In the genomic region with DNA sequence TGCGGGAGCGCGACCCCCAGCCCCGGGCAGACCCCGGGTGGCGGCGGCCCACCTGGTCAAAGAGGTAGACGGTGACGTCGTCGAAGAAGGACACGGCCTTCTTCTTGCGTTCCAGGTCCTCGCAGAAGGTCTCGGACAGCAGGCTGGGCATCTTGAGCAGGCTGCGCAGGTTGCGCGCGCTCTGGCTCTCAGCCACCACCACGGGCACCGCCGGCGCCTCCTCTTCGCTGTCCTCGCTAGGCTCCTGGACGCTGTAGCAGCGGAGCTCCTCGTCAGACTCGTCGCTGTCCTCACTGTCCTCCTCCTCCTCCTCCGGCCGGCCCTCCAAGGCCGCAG, we compare ENCODE assay signal across 12 cellular contexts. TPM values are rescaled to one million over a fixed set of nuclear protein-coding genes. Genes with fewer than 3 reads are reported as not detected.
DNase-seq lines count a peak whose midpoint lies in the region; ATAC-seq and TF ChIP-seq lines count a peak whose summit lies in the region.
"Had no signal": no experiment of that assay in that cellular context is flagged by ENCODE, and none has a peak within 500 bp of the region (broad histone marks: within the 10 kb centered on the region; RNA-seq: fewer than 3 reads in every experiment).

No MANE protein-coding gene starts in this region.

- H3K23ac ChIP-seq in trophoblast cell (ENCODE audit: low read length), result no peak overlapping the region

- intact Hi-C loops in Caco-2 (cut with micrococcal nuclease; ENCODE audit: unreplicated experiment), result no loop called here
- intact Hi-C loops in colonic mucosa (cut with DNase I), result no loop called here

- H3K27ac Mint-ChIP-seq in Caco-2 (ENCODE audit: unreplicated experiment), result peak overlapping the region; percentile 79

- no peak overlapping the region for H4K12ac ChIP-seq in trophoblast cell (ENCODE audit: low read depth, low read length)

- H2BK5ac ChIP-seq in trophoblast cell (ENCODE audit: low read depth, low read length, poor library complexity), result no peak overlapping the region

- ATAC-seq in HG02938 (IDR thresholded peaks at IDR 0.05; ENCODE audit: unreplicated experiment), result no peak
- no peak for ATAC-seq in GM18907 (IDR thresholded peaks at IDR 0.05; ENCODE audit: unreplicated experiment)

- H3K36me3 ChIP-seq in Caco-2 (ENCODE audit: control insufficient read depth, insufficient read depth, low read length) (no peaks in the 10 kb centered on the region; the same call in none of the 2 replicates), ectodermal cell (ENCODE audit: control insufficient read depth, insufficient read depth, low read length) (no peaks in the 10 kb centered on the region), trophoblast cell (ENCODE audit: control insufficient read depth in 1 of 2, insufficient read depth in 2 of 2, low read length in 2 of 2) (peaks cover 2 to 8% of the 10 kb centered on the region in 2 experiments), colonic mucosa (no peaks in the 10 kb centered on the region)

- H2BK12ac ChIP-seq in trophoblast cell (ENCODE audit: low read length), result no peak overlapping the region

- H3K27me3 Mint-ChIP-seq in Caco-2 (ENCODE audit: insufficient read depth, unreplicated experiment), result no peaks in the 10 kb centered on the region

- H3K9me3 Mint-ChIP-seq in Caco-2 (ENCODE audit: unreplicated experiment), result no peaks in the 10 kb centered on the region
- H3K9me3 Mint-ChIP-seq: immature natural killer cell had no signal

- POLR2A ChIA-PET in Caco-2 (lab: Charles Lee), result no interaction called here

- H3K4me3 ChIP-seq in Caco-2 (ENCODE audit: low read depth, low read length) (no peak overlapping the region), LNCaP clone FGC (ENCODE audit: low read depth, low read length) (peak overlapping the region; percentile 68), ectodermal cell (ENCODE audit: insufficient read depth, low read depth, low read length) (no peak overlapping the region), trophoblast cell (ENCODE audit: low read depth, low read length) (peak overlapping the region; percentile 43), colonic mucosa (no peak overlapping the region)
- H3K4me3 ChIP-seq: mucosa of descending colon had no signal

- H2AFZ ChIP-seq in trophoblast cell (ENCODE audit: insufficient read depth, low read length, poor library complexity), result no peak overlapping the region

- TF ChIP-seq CTCF in Caco-2 (IDR thresholded peaks at IDR 0.05; ENCODE audit: insufficient read depth in 1 of 2, low read depth in 1 of 2, low read length in 1 of 2, severe bottlenecking in 1 of 2, unreplicated experiment in 1 of 2), result no peak
- no peak for TF ChIP-seq CTCF in LNCaP clone FGC (IDR thresholded peaks at IDR 0.05; ENCODE audit: control insufficient read depth, extremely low read depth, insufficient read depth)
- no peak for TF ChIP-seq CTCF in colonic mucosa (IDR thresholded peaks at IDR 0.05)

- H4K91ac ChIP-seq in trophoblast cell (ENCODE audit: low read depth, low read length), result no peak overlapping the region

- H3K79me2 ChIP-seq in trophoblast cell (ENCODE audit: control insufficient read depth, insufficient read depth, low read length, poor library complexity), result peaks cover 2% of the 10 kb centered on the region

- no peak overlapping the region for H3K4ac ChIP-seq in trophoblast cell (ENCODE audit: low read depth, low read length)

- H3K27ac ChIP-seq in ectodermal cell (ENCODE audit: insufficient read depth, low read depth, low read length, poor library complexity, severe bottlenecking) (peak overlapping the region; percentile 59), trophoblast cell (ENCODE audit: low read depth, low read length) (no peak overlapping the region), colonic mucosa (no peak overlapping the region)

- no peak overlapping the region for H2BK120ac ChIP-seq in trophoblast cell (ENCODE audit: insufficient read depth, low read length, poor library complexity)

- H3K36me3 Mint-ChIP-seq in Caco-2 (ENCODE audit: insufficient read depth, unreplicated experiment), result peaks cover 33% of the 10 kb centered on the region
- H3K36me3 Mint-ChIP-seq: immature natural killer cell had no signal

- no peak overlapping the region for H4K8ac ChIP-seq in trophoblast cell (ENCODE audit: low read depth, low read length)

- no TSS peak for BruUV-seq in Caco-2 (replicated peaks; lab: Mats Ljungman, UMichigan)

- H3K4me1 Mint-ChIP-seq in Caco-2 (ENCODE audit: low read depth, unreplicated experiment), result peaks cover 8% of the 10 kb centered on the region

- no peaks in the 10 kb centered on the region; the same call in 1 of the 2 replicates for H3K4me1 ChIP-seq in Caco-2
- H3K4me1 ChIP-seq in ectodermal cell (ENCODE audit: control insufficient read depth, insufficient read depth, low read length), result peaks cover 4% of the 10 kb centered on the region
- H3K4me1 ChIP-seq in trophoblast cell (ENCODE audit: control insufficient read depth in 1 of 2, insufficient read depth in 2 of 2, low read length in 2 of 2), result peaks cover 8 to 14% of the 10 kb centered on the region in 2 experiments
- H3K4me1 ChIP-seq in colonic mucosa, result no peaks in the 10 kb centered on the region

- no peaks in the 10 kb centered on the region for H3K27me3 ChIP-seq in Caco-2 (replicated peaks; ENCODE audit: control insufficient read depth, insufficient read depth, low read length)
- H3K27me3 ChIP-seq in ectodermal cell (ENCODE audit: control insufficient read depth, insufficient read depth, low read length, poor library complexity, severe bottlenecking), result peaks cover 6% of the 10 kb centered on the region
- H3K27me3 ChIP-seq in trophoblast cell (ENCODE audit: insufficient read depth, low read length), result peaks cover 5% of the 10 kb centered on the region
- no peaks in the 10 kb centered on the region for H3K27me3 ChIP-seq in colonic mucosa

- H3K4me2 ChIP-seq in trophoblast cell (ENCODE audit: low read length), result no peak overlapping the region

- H3K18ac ChIP-seq in trophoblast cell (ENCODE audit: low read length), result no peak overlapping the region

- WGBS in ectodermal cell, 2 experiments, result 94 to 95% methylated on average over 33 of the region's 33 CpGs
- WGBS in trophoblast cell (ENCODE audit: extremely low coverage, insufficient coverage, insufficient read length), result no CpG with 5 or more reads among the region's 33 CpGs

- H3K79me1 ChIP-seq in trophoblast cell (ENCODE audit: low read length), result peaks cover 3% of the 10 kb centered on the region

- no peak overlapping the region for H3K4me3 Mint-ChIP-seq in Caco-2 (ENCODE audit: unreplicated experiment)

- CTCF ChIA-PET in Caco-2 (lab: Charles Lee), result no interaction called here

- H3K9me3 ChIP-seq in Caco-2, result no peaks in the 10 kb centered on the region
- H3K9me3 ChIP-seq in ectodermal cell (ENCODE audit: control insufficient read depth, low read length), result no peaks in the 10 kb centered on the region
- peaks cover 9% of the 10 kb centered on the region for H3K9me3 ChIP-seq in trophoblast cell (ENCODE audit: insufficient read depth, low read depth, low read length)
- no peaks in the 10 kb centered on the region for H3K9me3 ChIP-seq in colonic mucosa
- H3K9me3 ChIP-seq: mucosa of descending colon had no signal

- no peak overlapping the region for H3K9ac ChIP-seq in trophoblast cell (ENCODE audit: low read length)
- no peak overlapping the region for H3K9ac ChIP-seq in colonic mucosa (ENCODE audit: low read depth in 2 of 2, low read length in 2 of 2)

- DNase-seq in Caco-2, result no peak
- peak; percentile 36 for DNase-seq in LNCaP clone FGC (ENCODE audit: low read depth)
- DNase-seq in trophoblast cell, result peak in 1 of 2 donors; percentile 47
- no peak for DNase-seq in colonic mucosa
- DNase-seq in NCI-H128 (lab: John Stamatoyannopoulos, UW; ENCODE audit: unreplicated experiment), result no peak
- DNase-seq: cortex of kidney had no signal

- no peak overlapping the region for H2AK5ac ChIP-seq in trophoblast cell (ENCODE audit: low read length)

- no peak overlapping the region for H3K14ac ChIP-seq in trophoblast cell (ENCODE audit: low read length)

RNA-seq across cellular contexts. Expression of gene PVALEF, which starts 45.2 kb away (rescaled TPM):
- 0.58 TPM in 1 of 2 replicates, not detected in the other for total RNA-seq in Caco-2 (2022)
- polyA plus RNA-seq in ectodermal cell (2013, experiment 1 of 4), result not detected
- polyA plus RNA-seq in ectodermal cell (2013, experiment 2 of 4), result not detected
- not detected for polyA plus RNA-seq in ectodermal cell (2013, experiment 3 of 4)
- not detected for polyA plus RNA-seq in ectodermal cell (2013, experiment 4 of 4)
- polyA plus RNA-seq in trophoblast cell (2013), result not detected in 2 replicates
- total RNA-seq in colonic mucosa, result not detected
- total RNA-seq: mucosa of descending colon, posterior vena cava had no signal
- polyA plus RNA-seq: immature natural killer cell had no signal

RNA-seq across cellular contexts. Expression of gene AATK, which starts 45.9 kb away (rescaled TPM):
- total RNA-seq in Caco-2 (2022) (26.4 and 26.6 TPM in 2 replicates), colonic mucosa (10 to 100 TPM in 1 of 2 donors, 1 to 10 TPM in 1; 9.1 to 13.3 TPM)
- 3.8 TPM for polyA plus RNA-seq in ectodermal cell (2013, experiment 1 of 4)
- polyA plus RNA-seq in ectodermal cell (2013, experiment 2 of 4), result 4.4 TPM
- polyA plus RNA-seq in ectodermal cell (2013, experiment 3 of 4), result 4.1 TPM
- 4.2 TPM for polyA plus RNA-seq in ectodermal cell (2013, experiment 4 of 4)
- polyA plus RNA-seq in trophoblast cell (2013), result 0.11 TPM in 2 replicates

Comparison
In these comparisons a context has a peak if more than half of its experiments do, and no peak if none do; other contexts are left out.
1. H3K4me3 ChIP-seq: peak in LNCaP clone FGC (single experiment) and trophoblast cell (single experiment); none in Caco-2 (single experiment), ectodermal cell (single experiment) and colonic mucosa (single experiment).